In the genomic region with DNA sequence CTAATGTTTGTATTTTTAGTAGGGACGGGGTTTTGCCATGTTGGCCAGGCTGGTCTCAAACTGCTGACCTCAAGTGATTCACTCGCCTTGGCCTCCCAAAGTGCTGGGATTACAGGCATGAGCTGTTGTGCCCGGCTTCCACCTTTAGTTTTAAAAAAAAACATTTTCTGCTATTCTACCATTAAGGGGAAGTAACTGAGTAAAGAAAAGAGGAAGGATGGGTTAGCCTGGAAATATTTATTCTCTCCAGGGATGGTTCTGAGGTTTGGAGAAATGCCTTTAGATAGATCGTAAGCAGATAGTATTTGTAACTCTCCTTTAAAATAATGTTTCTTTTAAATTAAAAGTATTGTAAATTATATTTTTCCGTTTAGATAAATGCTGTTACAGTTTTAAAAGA, we compare ENCODE assay signal across 20 cellular contexts. TPM values are rescaled to one million over a fixed set of nuclear protein-coding genes. Genes with fewer than 3 reads are reported as not detected.
DNase-seq lines count a peak whose midpoint lies in the region; ATAC-seq and TF ChIP-seq lines count a peak whose summit lies in the region.
"Had no signal": no experiment of that assay in that cellular context is flagged by ENCODE, and none has a peak within 500 bp of the region (broad histone marks: within the 10 kb centered on the region; RNA-seq: fewer than 3 reads in every experiment).

No MANE protein-coding gene starts in this region.

- no peaks in the 10 kb centered on the region for H3K27me3 Mint-ChIP-seq in MCF 10A (ENCODE audit: insufficient read depth, unreplicated experiment)
- H3K27me3 Mint-ChIP-seq in dendritic cell treated with granulocyte-macrophage colony-stimulating factor and Interleukin-4, amounts not matched to agents 40 ng/mL and 50 ng/mL, for 4 days: no peaks in the 10 kb centered on the region

- ATAC-seq in HG03097 (IDR thresholded peaks at IDR 0.05; ENCODE audit: low FRiP score, unreplicated experiment) (no peak), GM21526 (IDR thresholded peaks at IDR 0.05; ENCODE audit: low FRiP score, unreplicated experiment) (no peak), HG03439 (IDR thresholded peaks at IDR 0.05; ENCODE audit: unreplicated experiment) (no peak), mucosa of descending colon (no peak)
- ATAC-seq: HepG2 had no signal

- BruUV-seq in MCF 10A (replicated peaks; lab: Mats Ljungman, UMichigan): no TSS peak

- TF ChIP-seq CTCF in MCF 10A (IDR thresholded peaks at IDR 0.05; ENCODE audit: unreplicated experiment): no peak
- TF ChIP-seq CTCF in breast epithelium (IDR thresholded peaks at IDR 0.05): no peak
- TF ChIP-seq CTCF in mucosa of descending colon (IDR thresholded peaks at IDR 0.05): no peak

- no peak overlapping the region for H3K4me3 ChIP-seq in breast epithelium
- no peak overlapping the region for H3K4me3 ChIP-seq in mucosa of descending colon
- H3K4me3 ChIP-seq: hepatocyte, PC-9, tibial artery had no signal

- no peaks in the 10 kb centered on the region for H3K36me3 ChIP-seq in breast epithelium
- H3K36me3 ChIP-seq in mucosa of descending colon (ENCODE audit: low read depth): no peaks in the 10 kb centered on the region

- intact Hi-C loops in MCF 10A (cut with micrococcal nuclease) (loop anchor here (10.0 kb wide), 1 partner anchor 473 kb away; no protein-coding TSS in a partner anchor), breast epithelium (cut with DNase I; ENCODE audit: low total_unique reads) (no loop called here), mucosa of descending colon (cut with DNase I, micrococcal nuclease) (no loop called here)
- intact Hi-C loops in dendritic cell treated with granulocyte-macrophage colony-stimulating factor and Interleukin-4, amounts not matched to agents 40 ng/mL and 50 ng/mL, for 4 days (cut with micrococcal nuclease): no loop called here

- no peak overlapping the region for H3K27ac ChIP-seq in breast epithelium
- H3K27ac ChIP-seq: hepatocyte, PC-9, tibial artery had no signal

- peaks cover 0 to 6% of the 10 kb centered on the region in 2 donors for H3K4me1 ChIP-seq in breast epithelium
- peaks cover 18% of the 10 kb centered on the region for H3K4me1 ChIP-seq in mucosa of descending colon (ENCODE audit: low read depth)

- H3K27me3 ChIP-seq in breast epithelium: no peaks in the 10 kb centered on the region
- H3K27me3 ChIP-seq: hepatocyte, tibial artery had no signal

- peak overlapping the region; percentile 85 for H3K27ac Mint-ChIP-seq in MCF 10A (ENCODE audit: low read depth, unreplicated experiment)
- peak overlapping the region; percentile 66 for H3K27ac Mint-ChIP-seq in dendritic cell treated with granulocyte-macrophage colony-stimulating factor and Interleukin-4, amounts not matched to agents 40 ng/mL and 50 ng/mL, for 4 days
- H3K27ac Mint-ChIP-seq: H9 had no signal

- no peak overlapping the region for H3K4me3 Mint-ChIP-seq in MCF 10A (ENCODE audit: unreplicated experiment)
- H3K4me3 Mint-ChIP-seq in dendritic cell treated with granulocyte-macrophage colony-stimulating factor and Interleukin-4, amounts not matched to agents 40 ng/mL and 50 ng/mL, for 4 days: peak overlapping the region; percentile 17
- H3K4me3 Mint-ChIP-seq: H9 had no signal

- no peaks in the 10 kb centered on the region for H3K9me3 Mint-ChIP-seq in MCF 10A (ENCODE audit: unreplicated experiment)
- no peaks in the 10 kb centered on the region for H3K9me3 Mint-ChIP-seq in dendritic cell treated with granulocyte-macrophage colony-stimulating factor and Interleukin-4, amounts not matched to agents 40 ng/mL and 50 ng/mL, for 4 days
- H3K9me3 Mint-ChIP-seq: H9 had no signal

- TF ChIP-seq POLR2A in breast epithelium (IDR thresholded peaks at IDR 0.05): no peak

- POLR2A ChIA-PET in MCF 10A (lab: Yijun Ruan, JAX): no interaction called here

- peaks cover 47% of the 10 kb centered on the region for H3K36me3 Mint-ChIP-seq in MCF 10A (ENCODE audit: insufficient read depth, unreplicated experiment)
- H3K36me3 Mint-ChIP-seq in dendritic cell treated with granulocyte-macrophage colony-stimulating factor and Interleukin-4, amounts not matched to agents 40 ng/mL and 50 ng/mL, for 4 days (ENCODE audit: low read depth): peaks cover 31% of the 10 kb centered on the region

- no peaks in the 10 kb centered on the region for H3K9me3 ChIP-seq in breast epithelium
- H3K9me3 ChIP-seq in mucosa of descending colon: no peaks in the 10 kb centered on the region
- H3K9me3 ChIP-seq: tibial artery had no signal

- H3K4me1 Mint-ChIP-seq in MCF 10A (ENCODE audit: insufficient read depth, unreplicated experiment): no peaks in the 10 kb centered on the region
- peaks cover 20% of the 10 kb centered on the region for H3K4me1 Mint-ChIP-seq in dendritic cell treated with granulocyte-macrophage colony-stimulating factor and Interleukin-4, amounts not matched to agents 40 ng/mL and 50 ng/mL, for 4 days (ENCODE audit: low read depth)

- no peak for DNase-seq in MCF 10A (ENCODE audit: unreplicated experiment)
- no peak for DNase-seq in breast epithelium (ENCODE audit: low spot score in 2 of 2)
- peak; percentile 79 for DNase-seq in SIG-M5 treated with dmso at 0.1 percent for 504 hours (lab: John Stamatoyannopoulos, UW; ENCODE audit: unreplicated experiment)
- no peak for DNase-seq in mucosa of descending colon
- DNase-seq: 8988T; activated CD8-positive, alpha-beta memory T cell treated with anti-CD3 and anti-CD28 coated beads, Interleukin-2, amount 50 U/mL, for 4 hours; H9; kidney; NCI-H1417 treated with DMSO at 0.1 percent for 48 hours; nucleus accumbens; PC-9; stimulated activated CD4-positive, alpha-beta T cell treated with anti-CD3 and anti-CD28 coated beads, Interleukin-4, amount 100 ng/mL, for 4 hours; SW 1271; tibial artery had no signal

- CTCF ChIA-PET in MCF 10A (lab: Yijun Ruan, JAX): no interaction called here

RNA-seq across cellular contexts. Expression of a gene that starts 3.2 kb away (rescaled TPM):
- 25.5 and 28.2 TPM in 2 replicates for total RNA-seq in MCF 10A (2022)
- total RNA-seq in breast epithelium: 10 to 100 TPM in 2 of 3 donors, 1 to 10 TPM in 1; 5.8 to 12.8 (median 12.7) TPM
- 10 to 100 TPM in 2 of 3 donors, 1 to 10 TPM in 1; 9.6 to 11.9 (median 11.6) TPM for total RNA-seq in mucosa of descending colon
